Comparison of ENCODE assay signal across 8 cellular contexts in genomic region chr20:50724851-50725721, GRCh38. TPM values are rescaled to one million over a fixed set of nuclear protein-coding genes. Genes with fewer than 3 reads are reported as not detected.
DNase-seq lines count a peak whose midpoint lies in the region; ATAC-seq and TF ChIP-seq lines count a peak whose summit lies in the region.

No MANE protein-coding gene starts in this region.

- peak overlapping the region; percentile 78 for H3K4me2 ChIP-seq in smooth muscle cell

- no peaks in the 10 kb centered on the region for H3K79me2 ChIP-seq in smooth muscle cell (ENCODE audit: low read depth)

- no peak for TF ChIP-seq CTCF in smooth muscle cell (IDR thresholded peaks at IDR 0.05; ENCODE audit: borderline replicate concordance, insufficient read depth, poor library complexity, severe bottlenecking)

- peaks cover 2% of the 10 kb centered on the region for H4K20me1 ChIP-seq in smooth muscle cell (ENCODE audit: low read depth)

- no peaks in the 10 kb centered on the region for H3K36me3 Mint-ChIP-seq in activated T-cell treated with anti-CD3 and anti-CD28 coated beads, Interleukin-2, amount 50 U/mL, for 24 hours (ENCODE audit: low read depth)
- no peaks in the 10 kb centered on the region for H3K36me3 Mint-ChIP-seq in activated T-helper 2 cell treated with anti-CD3 and anti-CD28 coated beads, Interferon-gamma antibody, Interleukin-2, Interleukin-4, amounts not matched to agents 10 μg/mL and 5 μg/mL and 100 μg/mL, durations not matched to agents 14 hours and 24 hours and 36 hours (ENCODE audit: low read depth)

- H3K9ac ChIP-seq in smooth muscle cell (ENCODE audit: low read depth): peak overlapping the region; percentile 58

- intact Hi-C loops in left cardiac atrium (cut with DNase I): no loop called here
- intact Hi-C loops in activated T-helper 2 cell treated with anti-CD3 and anti-CD28 coated beads, Interferon-gamma antibody, Interleukin-2, Interleukin-4, amounts not matched to agents 10 μg/mL and 5 μg/mL and 100 μg/mL, durations not matched to agents 14 hours and 24 hours and 36 hours (cut with micrococcal nuclease): no loop called here

- no peaks in the 10 kb centered on the region for H3K27me3 ChIP-seq in smooth muscle cell (ENCODE audit: low read depth)

- no peaks in the 10 kb centered on the region for H3K36me3 ChIP-seq in smooth muscle cell (ENCODE audit: low read depth)

- WGBS in smooth muscle cell (ENCODE audit: low lambda C conversion rate): 14% methylated on average over 14 of the region's 14 CpGs

- no peak overlapping the region for H3K4me3 Mint-ChIP-seq in activated T-cell treated with anti-CD3 and anti-CD28 coated beads, Interleukin-2, amount 50 U/mL, for 24 hours
- H3K4me3 Mint-ChIP-seq in activated T-helper 2 cell treated with anti-CD3 and anti-CD28 coated beads, Interferon-gamma antibody, Interleukin-2, Interleukin-4, amounts not matched to agents 10 μg/mL and 5 μg/mL and 100 μg/mL, durations not matched to agents 14 hours and 24 hours and 36 hours (ENCODE audit: low read depth): no peak overlapping the region

- H2AFZ ChIP-seq in smooth muscle cell (ENCODE audit: low read depth): no peak overlapping the region

- H3K4me3 ChIP-seq in smooth muscle cell: no peak overlapping the region

- DNase-seq in activated T-cell treated with anti-CD3 and anti-CD28 coated beads for 24 hours (ENCODE audit: low read depth): peak; percentile 78
- DNase-seq in activated T-cell treated with anti-CD3 and anti-CD28 coated beads, Interleukin-2, amount 50 U/mL, for 1 hour: no peak
- DNase-seq in activated T-cell treated with anti-CD3 and anti-CD28 coated beads, Interleukin-2, amount 50 U/mL, for 24 hours: peak; percentile 83
- DNase-seq in left cardiac atrium: peak; percentile 85
- DNase-seq in smooth muscle cell (lab: John Stamatoyannopoulos, UW; ENCODE audit: unreplicated experiment): peak; percentile 75
- DNase-seq in activated T-helper 2 cell treated with anti-CD3 and anti-CD28 coated beads, Interferon-gamma antibody, Interleukin-2, Interleukin-4, amounts not matched to agents 10 μg/mL and 5 μg/mL and 100 μg/mL, durations not matched to agents 14 hours and 24 hours and 36 hours (ENCODE audit: low spot score): no peak
- no peak for DNase-seq in DMS153 treated with DMSO at 0.1 percent for 48 hours (lab: John Stamatoyannopoulos, UW; ENCODE audit: unreplicated experiment)

- H3K27ac ChIP-seq in smooth muscle cell (ENCODE audit: low read depth): peak overlapping the region; percentile 93

- ATAC-seq in left cardiac atrium (peak; percentile 78 to 96), GM19324 (IDR thresholded peaks at IDR 0.05; ENCODE audit: low FRiP score, unreplicated experiment) (no peak)

- H3K9me3 ChIP-seq in smooth muscle cell (replicated peaks; ENCODE audit: low read depth): no peaks in the 10 kb centered on the region

- no peaks in the 10 kb centered on the region for H3K27me3 Mint-ChIP-seq in activated T-cell treated with anti-CD3 and anti-CD28 coated beads, Interleukin-2, amount 50 U/mL, for 24 hours
- no peaks in the 10 kb centered on the region for H3K27me3 Mint-ChIP-seq in activated T-helper 2 cell treated with anti-CD3 and anti-CD28 coated beads, Interferon-gamma antibody, Interleukin-2, Interleukin-4, amounts not matched to agents 10 μg/mL and 5 μg/mL and 100 μg/mL, durations not matched to agents 14 hours and 24 hours and 36 hours (ENCODE audit: low read depth)

- peaks cover 22% of the 10 kb centered on the region for H3K4me1 ChIP-seq in smooth muscle cell (ENCODE audit: low read depth)

- peaks cover 14% of the 10 kb centered on the region for H3K4me1 Mint-ChIP-seq in activated T-cell treated with anti-CD3 and anti-CD28 coated beads, Interleukin-2, amount 50 U/mL, for 24 hours (ENCODE audit: low read depth)
- peaks cover 12% of the 10 kb centered on the region for H3K4me1 Mint-ChIP-seq in activated T-helper 2 cell treated with anti-CD3 and anti-CD28 coated beads, Interferon-gamma antibody, Interleukin-2, Interleukin-4, amounts not matched to agents 10 μg/mL and 5 μg/mL and 100 μg/mL, durations not matched to agents 14 hours and 24 hours and 36 hours (ENCODE audit: low read depth)

- H3F3A ChIP-seq in smooth muscle cell (ENCODE audit: low read depth): peaks cover 23% of the 10 kb centered on the region

- no peaks in the 10 kb centered on the region for H3K9me3 Mint-ChIP-seq in activated T-cell treated with anti-CD3 and anti-CD28 coated beads, Interleukin-2, amount 50 U/mL, for 24 hours
- H3K9me3 Mint-ChIP-seq in activated T-helper 2 cell treated with anti-CD3 and anti-CD28 coated beads, Interferon-gamma antibody, Interleukin-2, Interleukin-4, amounts not matched to agents 10 μg/mL and 5 μg/mL and 100 μg/mL, durations not matched to agents 14 hours and 24 hours and 36 hours: no peaks in the 10 kb centered on the region

- H3K27ac Mint-ChIP-seq in activated T-cell treated with anti-CD3 and anti-CD28 coated beads, Interleukin-2, amount 50 U/mL, for 24 hours: no peak overlapping the region
- H3K27ac Mint-ChIP-seq in activated T-helper 2 cell treated with anti-CD3 and anti-CD28 coated beads, Interferon-gamma antibody, Interleukin-2, Interleukin-4, amounts not matched to agents 10 μg/mL and 5 μg/mL and 100 μg/mL, durations not matched to agents 14 hours and 24 hours and 36 hours: no peak overlapping the region

RNA-seq across cellular contexts. Expression of gene PARD6B, which starts 6.3 kb away (rescaled TPM):
- total RNA-seq in left cardiac atrium (1 to 10 TPM; 3.2 to 4.6 TPM), smooth muscle cell (4.6 and 6.5 TPM in 2 replicates)
- 0.26 and 1.7 TPM in 2 replicates for polyA plus RNA-seq in smooth muscle cell
- total RNA-seq in activated T-helper 2 cell treated with anti-CD3 and anti-CD28 coated beads, Interferon-gamma antibody, Interleukin-2, Interleukin-4, amounts not matched to agents 10 μg/mL and 5 μg/mL and 100 μg/mL, durations not matched to agents 14 hours and 24 hours and 36 hours: 4.7 and 5.7 TPM in 2 replicates

RNA-seq across cellular contexts. Expression of gene RIPOR3, which starts 33.7 kb away (rescaled TPM):
- total RNA-seq in left cardiac atrium: 1 to 10 TPM; 3.3 to 6.7 TPM
- 0.18 and 0.40 TPM in 2 replicates for total RNA-seq in smooth muscle cell
- 1.2 and 4.9 TPM in 2 replicates for polyA plus RNA-seq in smooth muscle cell
- not detected in 2 replicates for total RNA-seq in activated T-helper 2 cell treated with anti-CD3 and anti-CD28 coated beads, Interferon-gamma antibody, Interleukin-2, Interleukin-4, amounts not matched to agents 10 μg/mL and 5 μg/mL and 100 μg/mL, durations not matched to agents 14 hours and 24 hours and 36 hours

Comparison
In these comparisons a context has a peak if more than half of its experiments do, and no peak if none do; other contexts are left out.
1. DNase-seq: peak in activated T-cell treated with anti-CD3 and anti-CD28 coated beads for 24 hours (single experiment), activated T-cell treated with anti-CD3 and anti-CD28 coated beads, Interleukin-2, amount 50 U/mL, for 24 hours (single experiment), left cardiac atrium (single experiment) and smooth muscle cell (single experiment); none in activated T-cell treated with anti-CD3 and anti-CD28 coated beads, Interleukin-2, amount 50 U/mL, for 1 hour (single experiment), activated T-helper 2 cell treated with anti-CD3 and anti-CD28 coated beads, Interferon-gamma antibody, Interleukin-2, Interleukin-4, amounts not matched to agents 10 μg/mL and 5 μg/mL and 100 μg/mL, durations not matched to agents 14 hours and 24 hours and 36 hours (single experiment) and DMS153 treated with DMSO at 0.1 percent for 48 hours (single experiment).